Comparison of ENCODE assay signal across 1 cellular context in the genomic region with DNA sequence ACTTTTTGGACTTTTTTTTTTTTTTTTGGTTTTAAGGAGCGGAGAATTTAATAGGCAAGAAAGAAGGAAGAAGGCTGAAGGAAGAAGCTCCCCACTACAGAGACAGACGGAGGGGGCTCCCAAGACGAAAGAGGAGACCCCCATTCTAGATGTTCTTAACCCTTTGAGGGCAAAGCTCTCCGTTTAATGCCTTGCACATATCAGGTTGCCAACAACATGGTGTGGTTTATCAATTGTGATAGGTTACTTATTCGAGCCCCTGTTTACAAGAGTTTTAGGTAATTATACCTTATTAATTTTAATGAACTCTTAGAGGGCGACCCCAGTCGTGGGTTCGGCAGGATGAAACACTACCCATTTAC.
TF ChIP-seq lines count a peak whose summit lies in the region.

No MANE protein-coding gene starts in this region.

TF ChIP-seq in GM23338, 12 proteins besides CTCF, POLR2A, EP300 and RAD21:
- TF ChIP-seq, protein P1, sequence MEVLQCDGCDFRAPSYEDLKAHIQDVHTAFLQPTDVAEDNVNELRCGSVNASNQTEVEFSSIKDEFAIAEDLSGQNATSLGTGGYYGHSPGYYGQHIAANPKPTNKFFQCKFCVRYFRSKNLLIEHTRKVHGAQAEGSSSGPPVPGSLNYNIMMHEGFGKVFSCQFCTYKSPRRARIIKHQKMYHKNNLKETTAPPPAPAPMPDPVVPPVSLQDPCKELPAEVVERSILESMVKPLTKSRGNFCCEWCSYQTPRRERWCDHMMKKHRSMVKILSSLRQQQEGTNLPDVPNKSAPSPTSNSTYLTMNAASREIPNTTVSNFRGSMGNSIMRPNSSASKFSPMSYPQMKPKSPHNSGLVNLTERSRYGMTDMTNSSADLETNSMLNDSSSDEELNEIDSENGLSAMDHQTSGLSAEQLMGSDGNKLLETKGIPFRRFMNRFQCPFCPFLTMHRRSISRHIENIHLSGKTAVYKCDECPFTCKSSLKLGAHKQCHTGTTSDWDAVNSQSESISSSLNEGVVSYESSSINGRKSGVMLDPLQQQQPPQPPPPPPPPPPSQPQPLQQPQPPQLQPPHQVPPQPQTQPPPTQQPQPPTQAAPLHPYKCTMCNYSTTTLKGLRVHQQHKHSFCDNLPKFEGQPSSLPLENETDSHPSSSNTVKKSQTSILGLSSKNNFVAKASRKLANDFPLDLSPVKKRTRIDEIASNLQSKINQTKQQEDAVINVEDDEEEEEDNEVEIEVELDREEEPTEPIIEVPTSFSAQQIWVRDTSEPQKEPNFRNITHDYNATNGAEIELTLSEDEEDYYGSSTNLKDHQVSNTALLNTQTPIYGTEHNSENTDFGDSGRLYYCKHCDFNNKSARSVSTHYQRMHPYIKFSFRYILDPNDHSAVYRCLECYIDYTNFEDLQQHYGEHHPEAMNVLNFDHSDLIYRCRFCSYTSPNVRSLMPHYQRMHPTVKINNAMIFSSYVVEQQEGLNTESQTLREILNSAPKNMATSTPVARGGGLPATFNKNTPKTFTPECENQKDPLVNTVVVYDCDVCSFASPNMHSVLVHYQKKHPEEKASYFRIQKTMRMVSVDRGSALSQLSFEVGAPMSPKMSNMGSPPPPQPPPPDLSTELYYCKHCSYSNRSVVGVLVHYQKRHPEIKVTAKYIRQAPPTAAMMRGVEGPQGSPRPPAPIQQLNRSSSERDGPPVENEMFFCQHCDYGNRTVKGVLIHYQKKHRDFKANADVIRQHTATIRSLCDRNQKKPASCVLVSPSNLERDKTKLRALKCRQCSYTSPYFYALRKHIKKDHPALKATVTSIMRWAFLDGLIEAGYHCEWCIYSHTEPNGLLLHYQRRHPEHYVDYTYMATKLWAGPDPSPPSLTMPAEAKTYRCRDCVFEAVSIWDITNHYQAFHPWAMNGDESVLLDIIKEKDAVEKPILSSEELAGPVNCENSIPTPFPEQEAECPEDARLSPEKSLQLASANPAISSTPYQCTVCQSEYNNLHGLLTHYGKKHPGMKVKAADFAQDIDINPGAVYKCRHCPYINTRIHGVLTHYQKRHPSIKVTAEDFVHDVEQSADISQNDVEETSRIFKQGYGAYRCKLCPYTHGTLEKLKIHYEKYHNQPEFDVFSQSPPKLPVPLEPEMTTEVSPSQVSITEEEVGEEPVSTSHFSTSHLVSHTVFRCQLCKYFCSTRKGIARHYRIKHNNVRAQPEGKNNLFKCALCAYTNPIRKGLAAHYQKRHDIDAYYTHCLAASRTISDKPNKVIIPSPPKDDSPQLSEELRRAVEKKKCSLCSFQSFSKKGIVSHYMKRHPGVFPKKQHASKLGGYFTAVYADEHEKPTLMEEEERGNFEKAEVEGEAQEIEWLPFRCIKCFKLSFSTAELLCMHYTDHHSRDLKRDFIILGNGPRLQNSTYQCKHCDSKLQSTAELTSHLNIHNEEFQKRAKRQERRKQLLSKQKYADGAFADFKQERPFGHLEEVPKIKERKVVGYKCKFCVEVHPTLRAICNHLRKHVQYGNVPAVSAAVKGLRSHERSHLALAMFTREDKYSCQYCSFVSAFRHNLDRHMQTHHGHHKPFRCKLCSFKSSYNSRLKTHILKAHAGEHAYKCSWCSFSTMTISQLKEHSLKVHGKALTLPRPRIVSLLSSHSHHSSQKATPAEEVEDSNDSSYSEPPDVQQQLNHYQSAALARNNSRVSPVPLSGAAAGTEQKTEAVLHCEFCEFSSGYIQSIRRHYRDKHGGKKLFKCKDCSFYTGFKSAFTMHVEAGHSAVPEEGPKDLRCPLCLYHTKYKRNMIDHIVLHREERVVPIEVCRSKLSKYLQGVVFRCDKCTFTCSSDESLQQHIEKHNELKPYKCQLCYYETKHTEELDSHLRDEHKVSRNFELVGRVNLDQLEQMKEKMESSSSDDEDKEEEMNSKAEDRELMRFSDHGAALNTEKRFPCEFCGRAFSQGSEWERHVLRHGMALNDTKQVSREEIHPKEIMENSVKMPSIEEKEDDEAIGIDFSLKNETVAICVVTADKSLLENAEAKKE (CRISPR knock-in tag; IDR thresholded peaks at IDR 0.05), result no peak
- no peak for TF ChIP-seq JUNB (IDR thresholded peaks at IDR 0.05; ENCODE audit: unreplicated experiment)
- TF ChIP-seq, protein P2, sequence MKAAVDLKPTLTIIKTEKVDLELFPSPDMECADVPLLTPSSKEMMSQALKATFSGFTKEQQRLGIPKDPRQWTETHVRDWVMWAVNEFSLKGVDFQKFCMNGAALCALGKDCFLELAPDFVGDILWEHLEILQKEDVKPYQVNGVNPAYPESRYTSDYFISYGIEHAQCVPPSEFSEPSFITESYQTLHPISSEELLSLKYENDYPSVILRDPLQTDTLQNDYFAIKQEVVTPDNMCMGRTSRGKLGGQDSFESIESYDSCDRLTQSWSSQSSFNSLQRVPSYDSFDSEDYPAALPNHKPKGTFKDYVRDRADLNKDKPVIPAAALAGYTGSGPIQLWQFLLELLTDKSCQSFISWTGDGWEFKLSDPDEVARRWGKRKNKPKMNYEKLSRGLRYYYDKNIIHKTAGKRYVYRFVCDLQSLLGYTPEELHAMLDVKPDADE (IDR thresholded peaks at IDR 0.05), result no peak
- no peak for TF ChIP-seq EZH2 (IDR thresholded peaks at IDR 0.05; ENCODE audit: low read depth, unreplicated experiment)
- TF ChIP-seq, protein P3, sequence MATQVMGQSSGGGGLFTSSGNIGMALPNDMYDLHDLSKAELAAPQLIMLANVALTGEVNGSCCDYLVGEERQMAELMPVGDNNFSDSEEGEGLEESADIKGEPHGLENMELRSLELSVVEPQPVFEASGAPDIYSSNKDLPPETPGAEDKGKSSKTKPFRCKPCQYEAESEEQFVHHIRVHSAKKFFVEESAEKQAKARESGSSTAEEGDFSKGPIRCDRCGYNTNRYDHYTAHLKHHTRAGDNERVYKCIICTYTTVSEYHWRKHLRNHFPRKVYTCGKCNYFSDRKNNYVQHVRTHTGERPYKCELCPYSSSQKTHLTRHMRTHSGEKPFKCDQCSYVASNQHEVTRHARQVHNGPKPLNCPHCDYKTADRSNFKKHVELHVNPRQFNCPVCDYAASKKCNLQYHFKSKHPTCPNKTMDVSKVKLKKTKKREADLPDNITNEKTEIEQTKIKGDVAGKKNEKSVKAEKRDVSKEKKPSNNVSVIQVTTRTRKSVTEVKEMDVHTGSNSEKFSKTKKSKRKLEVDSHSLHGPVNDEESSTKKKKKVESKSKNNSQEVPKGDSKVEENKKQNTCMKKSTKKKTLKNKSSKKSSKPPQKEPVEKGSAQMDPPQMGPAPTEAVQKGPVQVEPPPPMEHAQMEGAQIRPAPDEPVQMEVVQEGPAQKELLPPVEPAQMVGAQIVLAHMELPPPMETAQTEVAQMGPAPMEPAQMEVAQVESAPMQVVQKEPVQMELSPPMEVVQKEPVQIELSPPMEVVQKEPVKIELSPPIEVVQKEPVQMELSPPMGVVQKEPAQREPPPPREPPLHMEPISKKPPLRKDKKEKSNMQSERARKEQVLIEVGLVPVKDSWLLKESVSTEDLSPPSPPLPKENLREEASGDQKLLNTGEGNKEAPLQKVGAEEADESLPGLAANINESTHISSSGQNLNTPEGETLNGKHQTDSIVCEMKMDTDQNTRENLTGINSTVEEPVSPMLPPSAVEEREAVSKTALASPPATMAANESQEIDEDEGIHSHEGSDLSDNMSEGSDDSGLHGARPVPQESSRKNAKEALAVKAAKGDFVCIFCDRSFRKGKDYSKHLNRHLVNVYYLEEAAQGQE (IDR thresholded peaks at IDR 0.05; ENCODE audit: unreplicated experiment), result no peak
- no peak for TF ChIP-seq EZH2phosphoT487 (IDR thresholded peaks at IDR 0.05; ENCODE audit: unreplicated experiment)
- no peak for TF ChIP-seq ZNF114 (CRISPR knock-in tag; IDR thresholded peaks at IDR 0.05)
- no peak for TF ChIP-seq NANOG (IDR thresholded peaks at IDR 0.05; ENCODE audit: borderline replicate concordance)
- TF ChIP-seq POLR2AphosphoS5 (IDR thresholded peaks at IDR 0.05; ENCODE audit: low read depth), result no peak
- no peak for TF ChIP-seq CREB1 (CRISPR knock-in tag; IDR thresholded peaks at IDR 0.05; ENCODE audit: low read depth)
